In the genomic region with DNA sequence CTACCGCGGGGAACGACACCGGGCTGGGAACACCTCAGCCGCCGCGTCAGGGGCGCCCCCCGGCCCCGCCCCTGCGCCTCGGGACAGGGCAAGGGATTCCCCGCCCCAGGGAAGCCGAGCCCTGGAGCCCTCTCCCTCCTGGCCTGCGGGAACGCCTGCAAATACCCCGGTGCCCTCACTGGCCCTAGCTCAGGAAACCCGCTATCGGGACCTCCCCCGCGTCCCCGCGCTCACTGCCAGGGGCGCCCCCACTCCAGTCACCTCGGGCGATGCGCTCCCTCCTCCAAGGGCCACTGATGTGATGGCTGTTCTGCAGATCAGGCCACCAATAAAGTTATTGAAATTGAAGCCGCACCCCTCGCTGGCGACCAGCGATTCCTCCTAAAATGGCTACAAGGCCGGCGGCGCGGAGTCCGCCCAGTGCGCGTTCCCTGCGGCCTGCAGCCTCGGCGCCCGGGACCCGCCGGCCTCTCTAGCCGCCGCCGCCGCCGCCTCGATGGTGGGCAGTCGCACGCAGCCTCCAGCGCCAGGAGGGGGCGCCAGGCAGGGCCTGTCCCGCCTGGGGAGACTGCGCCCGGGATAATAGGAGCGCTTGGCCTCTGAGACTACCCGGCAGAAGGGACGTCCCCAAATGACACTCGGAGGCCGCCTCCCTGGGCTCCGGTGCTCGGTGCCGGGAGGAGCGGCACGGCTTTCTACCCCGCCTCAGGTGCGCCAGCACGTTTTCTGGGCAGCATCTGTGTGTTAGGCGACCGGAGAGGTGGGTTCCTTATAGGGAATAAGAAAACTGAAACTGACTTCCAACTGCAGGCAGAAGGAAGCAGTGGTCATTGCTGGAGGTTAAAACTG, we compare ENCODE assay signal across 1 cellular context.
TF ChIP-seq lines count a peak whose summit lies in the region.

A gene with protein sequence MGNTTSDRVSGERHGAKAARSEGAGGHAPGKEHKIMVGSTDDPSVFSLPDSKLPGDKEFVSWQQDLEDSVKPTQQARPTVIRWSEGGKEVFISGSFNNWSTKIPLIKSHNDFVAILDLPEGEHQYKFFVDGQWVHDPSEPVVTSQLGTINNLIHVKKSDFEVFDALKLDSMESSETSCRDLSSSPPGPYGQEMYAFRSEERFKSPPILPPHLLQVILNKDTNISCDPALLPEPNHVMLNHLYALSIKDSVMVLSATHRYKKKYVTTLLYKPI (minus strand): TSS at position 303 of the 849 bp plus-strand sequence. CDS start 326 bp downstream, outside the sequence.

TF ChIP-seq in H1, 55 proteins besides CTCF, POLR2A, EP300 and RAD21:
- TF ChIP-seq POU5F1 (IDR thresholded peaks at IDR 0.05; ENCODE audit: low read depth, low read length) (0 out of 2 replicates have a peak, but pooled peaks have one; percentile 26), CREB1 (IDR thresholded peaks at IDR 0.05) (peak; percentile 54; the same call in 1 of the 2 replicates), POLR2AphosphoS5 (IDR thresholded peaks at IDR 0.05; ENCODE audit: low read depth, low read length) (peak; percentile 55; the same call in 1 of the 2 replicates), SAP30 (IDR thresholded peaks at IDR 0.05; ENCODE audit: insufficient read depth, insufficient replicate concordance, low read length) (no peak), PHF8 (conservative IDR thresholded peaks at IDR 0.05; ENCODE audit: low read depth, low read length) (peak; percentile 63), FOSL1 (IDR thresholded peaks at IDR 0.05; ENCODE audit: insufficient read depth, low read depth, low read length) (no peak), SP4 (IDR thresholded peaks at IDR 0.05; ENCODE audit: low read length) (no peak), NANOG (IDR thresholded peaks at IDR 0.05; ENCODE audit: insufficient read depth, low read depth, low read length, poor library complexity, severe bottlenecking) (peak; percentile 38), GABPA (IDR thresholded peaks at IDR 0.05; ENCODE audit: borderline replicate concordance, insufficient read depth, low read length) (no peak), YY1 (IDR thresholded peaks at IDR 0.05; ENCODE audit: low read depth, low read length) (peak; percentile 88), HDAC2 (IDR thresholded peaks at IDR 0.05; ENCODE audit: borderline replicate concordance in 1 of 2, low read depth in 2 of 2, low read length in 2 of 2) (no peak), SP1 (IDR thresholded peaks at IDR 0.05; ENCODE audit: low read depth, low read length) (peak; percentile 63; the same call in 1 of the 2 replicates), SRF (IDR thresholded peaks at IDR 0.05; ENCODE audit: low read depth, low read length) (peak; percentile 65), SIN3A (conservative IDR thresholded peaks at IDR 0.05 in 1 of 2, IDR thresholded peaks at IDR 0.05 in 1 of 2; ENCODE audit: low read depth in 1 of 2, low read length in 2 of 2) (peak; percentile 60 to 64; a peak in 1 of 4 replicates), CHD2 (IDR thresholded peaks at IDR 0.05; ENCODE audit: low read length) (no peak), SP2 (IDR thresholded peaks at IDR 0.05; ENCODE audit: low read length) (peak; percentile 71), TAF7 (optimal IDR thresholded peaks at IDR 0.05; ENCODE audit: borderline replicate concordance, low read depth, low read length) (peak; percentile 93), EGR1 (IDR thresholded peaks at IDR 0.05; ENCODE audit: borderline replicate concordance, low read depth, low read length) (peak; percentile 40; the same call in 1 of the 2 replicates), TBP (IDR thresholded peaks at IDR 0.05; ENCODE audit: low read depth, low read length) (peak; percentile 71), CTBP2 (IDR thresholded peaks at IDR 0.05; ENCODE audit: borderline replicate concordance, insufficient read depth, insufficient read length, low read length) (no peak), KDM5A (IDR thresholded peaks at IDR 0.05; ENCODE audit: low read length) (no peak), KDM4A (IDR thresholded peaks at IDR 0.05; ENCODE audit: low read depth, low read length, severe bottlenecking) (peak; percentile 53), ASH2L (IDR thresholded peaks at IDR 0.05; ENCODE audit: low read length) (peak; percentile 90), TAF1 (IDR thresholded peaks at IDR 0.05; ENCODE audit: low read depth, low read length) (peak; percentile 86), EZH2 (IDR thresholded peaks at IDR 0.05; ENCODE audit: low read depth, low read length, severe bottlenecking) (no peak)
- TF ChIP-seq, protein P1, sequence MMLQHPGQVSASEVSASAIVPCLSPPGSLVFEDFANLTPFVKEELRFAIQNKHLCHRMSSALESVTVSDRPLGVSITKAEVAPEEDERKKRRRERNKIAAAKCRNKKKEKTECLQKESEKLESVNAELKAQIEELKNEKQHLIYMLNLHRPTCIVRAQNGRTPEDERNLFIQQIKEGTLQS (IDR thresholded peaks at IDR 0.05; ENCODE audit: insufficient read depth, low read depth, low read length), result 0 out of 2 replicates have a peak, but pooled peaks have one; percentile 22
- TF ChIP-seq, protein P2, sequence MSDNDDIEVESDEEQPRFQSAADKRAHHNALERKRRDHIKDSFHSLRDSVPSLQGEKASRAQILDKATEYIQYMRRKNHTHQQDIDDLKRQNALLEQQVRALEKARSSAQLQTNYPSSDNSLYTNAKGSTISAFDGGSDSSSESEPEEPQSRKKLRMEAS (IDR thresholded peaks at IDR 0.05), result peak; percentile 65
TF ChIP-seq in H1: peak in this region for 18.
